In the genomic region with DNA sequence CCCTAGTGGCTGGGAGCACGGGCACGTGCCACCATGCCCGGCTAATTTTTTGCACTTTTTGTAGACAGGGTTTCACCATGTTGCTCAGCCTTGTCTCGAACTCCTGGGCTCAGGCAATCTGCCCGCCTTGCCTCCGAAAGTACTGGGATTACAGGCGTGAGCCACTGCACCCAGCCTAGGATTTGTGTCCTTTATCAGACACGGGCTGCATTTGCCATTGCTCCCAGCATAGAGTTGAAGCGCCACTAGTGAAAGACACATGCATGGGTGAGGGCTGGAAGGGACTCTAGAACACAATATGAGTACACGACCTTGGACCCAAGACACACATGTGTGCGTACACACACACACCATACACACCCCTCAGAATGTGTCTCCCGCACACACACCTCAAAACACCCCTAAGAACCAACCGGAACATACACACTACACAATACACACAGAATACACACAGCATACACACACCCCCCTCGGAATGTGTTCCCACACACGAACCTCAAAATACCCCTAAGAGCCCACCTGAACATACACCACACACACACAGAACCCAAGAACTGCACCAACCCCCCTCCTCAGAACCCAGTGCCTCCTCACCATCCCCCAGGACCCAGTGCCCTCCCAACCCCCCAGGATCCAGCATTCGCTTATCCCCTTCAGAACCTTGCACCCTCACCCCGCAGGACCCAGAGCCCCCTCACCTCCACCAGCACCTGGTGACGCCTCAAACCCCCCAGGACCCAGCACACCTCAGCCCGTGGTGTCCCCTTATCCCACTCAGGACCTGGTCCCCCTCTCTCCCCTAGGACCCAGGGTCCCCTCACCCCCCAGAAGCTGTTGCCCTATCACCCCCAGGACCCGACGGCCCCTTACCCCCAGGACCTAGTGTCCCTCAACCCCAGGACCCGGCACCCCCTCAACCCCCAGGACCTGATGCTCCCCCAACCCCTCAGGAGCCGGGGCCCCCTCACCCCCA, we compare ENCODE assay signal across 7 cellular contexts. TPM values are rescaled to one million over a fixed set of nuclear protein-coding genes. Genes with fewer than 3 reads are reported as not detected.
DNase-seq lines count a peak whose midpoint lies in the region; ATAC-seq and TF ChIP-seq lines count a peak whose summit lies in the region.

No MANE protein-coding gene starts in this region.

- H3K4me1 ChIP-seq in iPS-20b (ENCODE audit: insufficient read depth, low read length) = peaks cover 9% of the 10 kb centered on the region; the same call in 1 of the 2 replicates
- peaks cover 37 to 71% (median 55%) of the 10 kb centered on the region in 4 donors for H3K4me1 ChIP-seq in stomach

- no peaks in the 10 kb centered on the region for H3K9me3 Mint-ChIP-seq in activated naive CD4-positive, alpha-beta T cell treated with anti-CD3 and anti-CD28 coated beads, Interleukin-2, amount 50 U/mL, for 72 hours

- TF ChIP-seq EP300 in stomach (IDR thresholded peaks at IDR 0.05) = no peak

- H3K36me3 ChIP-seq in iPS-20b (ENCODE audit: insufficient read depth, low read depth, low read length) (no peaks in the 10 kb centered on the region), stomach (peaks cover 0 to 20% (median 5%) of the 10 kb centered on the region in 4 donors)

- H3K4me3 ChIP-seq in HL-60 (replicated peaks; ENCODE audit: insufficient read depth, low read length) (peak overlapping the region; percentile 94), iPS-20b (ENCODE audit: low read length) (peak overlapping the region; percentile 72), stomach (peak overlapping the region; percentile 77 to 84 (median 82))

- intact Hi-C loops in stomach (cut with DNase I; ENCODE audit: low total_unique reads) = no loop called here

- no peak for ATAC-seq in activated naive CD4-positive, alpha-beta T cell treated with anti-CD3 and anti-CD28 coated beads, Interleukin-2, amount 50 U/mL, for 72 hours
- ATAC-seq in HG02678 (IDR thresholded peaks at IDR 0.05; ENCODE audit: unreplicated experiment) = no peak
- ATAC-seq in HG03159 (IDR thresholded peaks at IDR 0.05; ENCODE audit: unreplicated experiment) = no peak

- H3K27ac Mint-ChIP-seq in activated naive CD4-positive, alpha-beta T cell treated with anti-CD3 and anti-CD28 coated beads, Interleukin-2, amount 50 U/mL, for 72 hours = peak overlapping the region; percentile 80 to 92

- H3K36me3 Mint-ChIP-seq in activated naive CD4-positive, alpha-beta T cell treated with anti-CD3 and anti-CD28 coated beads, Interleukin-2, amount 50 U/mL, for 72 hours = peaks cover 6 to 11% of the 10 kb centered on the region in 2 donors

- no peak for TF ChIP-seq POLR2A in stomach (IDR thresholded peaks at IDR 0.05)

- peak overlapping the region; percentile 65 for H3K9ac ChIP-seq in iPS-20b (ENCODE audit: low read depth, low read length)

- H3K27me3 ChIP-seq in HL-60 (ENCODE audit: insufficient read depth, poor library complexity, severe bottlenecking) = no peaks in the 10 kb centered on the region
- no peaks in the 10 kb centered on the region for H3K27me3 ChIP-seq in iPS-20b (ENCODE audit: insufficient read depth, low read length)
- no peaks in the 10 kb centered on the region for H3K27me3 ChIP-seq in stomach

- 26 to 46% (median 37%) methylated on average over 21 to 23 of the region's 23 CpGs for WGBS in stomach, 5 donors

- H3K27ac ChIP-seq in HL-60 (replicated peaks) = peak overlapping the region; percentile 62
- H3K27ac ChIP-seq in iPS-20b (ENCODE audit: low read length) = no peak overlapping the region
- H3K27ac ChIP-seq in stomach = peak overlapping the region; percentile 90 to 99 (median 95)

- TF ChIP-seq CTCF in HL-60 (IDR thresholded peaks at IDR 0.05; ENCODE audit: insufficient read depth, low read length) (no peak), stomach (IDR thresholded peaks at IDR 0.05) (no peak)

- DNase-seq in HL-60 (ENCODE audit: low read depth in 1 of 2, low spot score in 1 of 2) = no peak
- no peak for DNase-seq in activated naive CD4-positive, alpha-beta T cell treated with anti-CD3 and anti-CD28 coated beads, Interleukin-2, amount 50 U/mL, for 72 hours (ENCODE audit: low spot score in 2 of 2)
- no peak for DNase-seq in stomach
- no peak for DNase-seq in NCI-H2196 (lab: John Stamatoyannopoulos, UW; ENCODE audit: unreplicated experiment)

- H3K9me3 ChIP-seq in iPS-20b (ENCODE audit: insufficient read depth, low read depth, low read length) = no peaks in the 10 kb centered on the region
- no peaks in the 10 kb centered on the region for H3K9me3 ChIP-seq in stomach

RNA-seq across cellular contexts. Expression of a gene that starts 1.0 kb away (rescaled TPM):
- total RNA-seq in activated naive CD4-positive, alpha-beta T cell treated with anti-CD3 and anti-CD28 coated beads, Interleukin-2, amount 50 U/mL, for 72 hours = 10 to 100 TPM; 48.9 to 75.5 TPM
- 100 to 1,000 TPM in 2 of 5 donors, 10 to 100 TPM in 3; 18.7 to 194 (median 59.6) TPM for total RNA-seq in stomach
- 10 to 100 TPM; 36.1 to 42.5 (median 37.6) TPM for polyA plus RNA-seq in stomach

RNA-seq across cellular contexts. Expression of a gene that starts 37.8 kb away (rescaled TPM):
- 10 to 100 TPM; 56.6 to 77.6 TPM for total RNA-seq in activated naive CD4-positive, alpha-beta T cell treated with anti-CD3 and anti-CD28 coated beads, Interleukin-2, amount 50 U/mL, for 72 hours
- total RNA-seq in stomach = 100 to 1,000 TPM in 2 of 5 donors, 10 to 100 TPM in 3; 31.8 to 151 (median 89.9) TPM
- polyA plus RNA-seq in stomach = 10 to 100 TPM in 2 of 3 donors, 1 to 10 TPM in 1; 9.0 to 26.7 (median 11.1) TPM
